Comparison of ENCODE assay signal across 14 cellular contexts in the genomic region with DNA sequence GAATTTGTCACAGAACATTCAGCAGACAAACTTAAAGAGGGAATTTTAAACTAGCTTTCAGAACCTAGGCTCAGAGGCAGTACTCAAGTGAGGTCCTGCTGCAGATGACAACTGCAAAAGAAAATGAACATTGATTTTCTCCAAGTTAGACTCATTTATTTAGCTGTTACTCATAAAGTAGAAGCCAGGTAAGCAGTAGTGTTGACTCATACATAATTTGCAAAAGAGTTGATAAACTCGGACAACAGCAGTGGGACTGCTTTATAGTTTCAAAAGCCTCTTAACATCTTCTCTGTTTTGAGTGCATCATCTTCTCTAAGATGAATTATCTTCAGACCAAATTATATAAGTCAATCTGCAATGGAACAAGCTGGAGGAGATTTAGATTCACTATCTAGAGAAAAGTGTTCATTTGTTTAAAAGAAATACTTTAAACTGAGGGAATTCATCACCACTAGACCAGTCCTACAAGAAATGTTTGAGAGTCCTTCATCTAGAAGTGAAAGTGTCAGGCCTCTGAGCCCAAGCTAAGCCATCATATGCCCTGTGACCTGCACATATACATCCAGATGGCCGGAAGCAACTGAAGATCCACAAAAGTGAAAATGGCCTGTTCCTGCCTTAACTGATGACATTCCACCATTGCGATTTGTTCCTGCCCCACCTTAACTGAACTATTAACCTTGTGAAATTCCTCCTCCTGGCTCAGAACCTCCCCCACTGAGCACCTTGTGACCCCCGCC. TPM values are rescaled to one million over a fixed set of nuclear protein-coding genes. Genes with fewer than 3 reads are reported as not detected.
DNase-seq lines count a peak whose midpoint lies in the region; ATAC-seq and TF ChIP-seq lines count a peak whose summit lies in the region.
"Had no signal": no experiment of that assay in that cellular context is flagged by ENCODE, and none has a peak within 500 bp of the region (broad histone marks: within the 10 kb centered on the region; RNA-seq: fewer than 3 reads in every experiment).

No MANE protein-coding gene starts in this region.

- TF ChIP-seq CTCF in activated B cell treated with CpG ODN at 0.5 μM for 24 hours (IDR thresholded peaks at IDR 0.05) = no peak
- no peak for TF ChIP-seq CTCF in hepatocyte (IDR thresholded peaks at IDR 0.05; ENCODE audit: poor library complexity)

- H3K9me2 ChIP-seq in hepatocyte (replicated peaks; ENCODE audit: insufficient read depth) = no peaks in the 10 kb centered on the region

- no peaks in the 10 kb centered on the region for H4K20me1 ChIP-seq in hepatocyte (ENCODE audit: insufficient read depth, poor library complexity, severe bottlenecking)

- intact Hi-C loops in activated B cell treated with CpG ODN at 0.5 μM for 24 hours (cut with micrococcal nuclease) = loop anchor here (1.0 kb wide), 1 partner anchor 8 kb away; no protein-coding TSS in a partner anchor

- CTCF ChIA-PET in activated B cell treated with CpG ODN at 0.5 μM for 24 hours (lab: Charles Lee) = interaction anchor here (0.7 to 1.2 kb wide), 2 partner anchors 13 to 17 kb away, joined by 3 read pairs; no protein-coding TSS in a partner anchor

- 58% methylated on average over 4 of the region's 4 CpGs for WGBS in hepatocyte (ENCODE audit: low lambda C conversion rate, missing lambda C conversion rate)

- H3K4me3 ChIP-seq in CD4-positive, CD25-positive, alpha-beta regulatory T cell (ENCODE audit: low read depth, low read length) = peak overlapping the region; percentile 54
- H3K4me3 ChIP-seq in GM08714 (ENCODE audit: low read length) = peak overlapping the region; percentile 31; the same call in 1 of the 2 replicates
- H3K4me3 ChIP-seq in hepatocyte = no peak overlapping the region
- H3K4me3 ChIP-seq: esophagus muscularis mucosa had no signal

- peaks cover 34% of the 10 kb centered on the region for H3K27me3 ChIP-seq in CD4-positive, CD25-positive, alpha-beta regulatory T cell (ENCODE audit: control insufficient read depth, insufficient read depth, low read length)
- no peaks in the 10 kb centered on the region for H3K27me3 ChIP-seq in hepatocyte
- H3K27me3 ChIP-seq: BE2C, esophagus muscularis mucosa had no signal

- H2AFZ ChIP-seq in hepatocyte = no peak overlapping the region

- no peaks in the 10 kb centered on the region for H3K79me2 ChIP-seq in hepatocyte

- no peaks in the 10 kb centered on the region for H3K9me3 Mint-ChIP-seq in CD4-positive, CD25-positive, alpha-beta regulatory T cell
- H3K9me3 Mint-ChIP-seq in activated B cell treated with CpG ODN at 0.5 μM for 24 hours (peaks cover 2% of the 10 kb centered on the region), immature natural killer cell (no peaks in the 10 kb centered on the region)

- no peaks in the 10 kb centered on the region for H3K9me3 ChIP-seq in CD4-positive, CD25-positive, alpha-beta regulatory T cell (ENCODE audit: control insufficient read depth in 2 of 2, low read length in 2 of 2)
- no peaks in the 10 kb centered on the region for H3K9me3 ChIP-seq in hepatocyte (ENCODE audit: low read depth)
- H3K9me3 ChIP-seq: BE2C, esophagus muscularis mucosa had no signal

- peaks cover 25% of the 10 kb centered on the region for H3K4me1 ChIP-seq in CD4-positive, CD25-positive, alpha-beta regulatory T cell (ENCODE audit: control insufficient read depth, insufficient read depth, low read length, poor library complexity, severe bottlenecking)
- H3K4me1 ChIP-seq in hepatocyte (ENCODE audit: insufficient read depth) = no peaks in the 10 kb centered on the region
- H3K4me1 ChIP-seq: BE2C, esophagus muscularis mucosa had no signal

- POLR2A ChIA-PET in activated B cell treated with CpG ODN at 0.5 μM for 24 hours (lab: Charles Lee) = interaction anchor here (0.6 to 1.0 kb wide), 2 partner anchors 50 to 161 kb away, joined by 4 to 8 read pairs; a partner anchor contains a TSS

- no peak overlapping the region for H3K27ac ChIP-seq in CD4-positive, CD25-positive, alpha-beta regulatory T cell (ENCODE audit: insufficient read depth, low read length, poor library complexity, severe bottlenecking)
- H3K27ac ChIP-seq in hepatocyte = no peak overlapping the region
- H3K27ac ChIP-seq: esophagus muscularis mucosa had no signal

- no peaks in the 10 kb centered on the region for H3K36me3 ChIP-seq in CD4-positive, CD25-positive, alpha-beta regulatory T cell (ENCODE audit: control insufficient read depth, insufficient read depth, low read length)
- H3K36me3 ChIP-seq in hepatocyte (replicated peaks; ENCODE audit: insufficient read depth, low read depth) = no peaks in the 10 kb centered on the region
- H3K36me3 ChIP-seq: BE2C, esophagus muscularis mucosa had no signal

- H3K36me3 Mint-ChIP-seq in CD4-positive, CD25-positive, alpha-beta regulatory T cell = no peaks in the 10 kb centered on the region
- H3K36me3 Mint-ChIP-seq in activated B cell treated with CpG ODN at 0.5 μM for 24 hours (ENCODE audit: low read depth) = no peaks in the 10 kb centered on the region
- H3K36me3 Mint-ChIP-seq in immature natural killer cell = peaks cover 0 to 16% (median 0%) of the 10 kb centered on the region in 3 donors

- peaks cover 25 to 57% (median 38%) of the 10 kb centered on the region in 4 donors for H3K4me1 Mint-ChIP-seq in CD4-positive, CD25-positive, alpha-beta regulatory T cell
- peaks cover 65% of the 10 kb centered on the region for H3K4me1 Mint-ChIP-seq in activated B cell treated with CpG ODN at 0.5 μM for 24 hours
- peaks cover 55 to 67% of the 10 kb centered on the region in 2 donors for H3K4me1 Mint-ChIP-seq in immature natural killer cell

- no peak overlapping the region for H3K4me2 ChIP-seq in hepatocyte

- peak overlapping the region; percentile 34 to 75 (median 50) for H3K4me3 Mint-ChIP-seq in CD4-positive, CD25-positive, alpha-beta regulatory T cell
- peak overlapping the region; percentile 47 for H3K4me3 Mint-ChIP-seq in activated B cell treated with CpG ODN at 0.5 μM for 24 hours
- H3K4me3 Mint-ChIP-seq in immature natural killer cell = peak overlapping the region; percentile 49 to 70 (median 66)

- no peak for DNase-seq in CD4-positive, CD25-positive, alpha-beta regulatory T cell
- DNase-seq in activated B cell treated with CpG ODN at 0.5 μM for 24 hours (no peak), immature natural killer cell (no peak), NCI-H2107 (lab: John Stamatoyannopoulos, UW) (no peak), hepatocyte (ENCODE audit: low spot score) (no peak)
- DNase-seq in activated effector memory CD4-positive, alpha-beta T cell treated with Interleukin-2 at 50 U/mL for 16 hours = no peak
- DNase-seq: amniotic stem cell, BE2C, cortex of kidney, DND-41, NCI-H510A had no signal

- H3K27ac Mint-ChIP-seq in CD4-positive, CD25-positive, alpha-beta regulatory T cell = peak overlapping the region; percentile 81 to 95 (median 87)
- H3K27ac Mint-ChIP-seq in activated B cell treated with CpG ODN at 0.5 μM for 24 hours (peak overlapping the region; percentile 73), immature natural killer cell (peak overlapping the region in 4 of 6 donors; percentile 47 to 72 (median 64))

- peaks cover 70% of the 10 kb centered on the region for H3K27me3 Mint-ChIP-seq in CD4-positive, CD25-positive, alpha-beta regulatory T cell
- H3K27me3 Mint-ChIP-seq in activated B cell treated with CpG ODN at 0.5 μM for 24 hours (no peaks in the 10 kb centered on the region), immature natural killer cell (ENCODE audit: low read depth in 3 of 3) (peaks cover 0 to 6% (median 6%) of the 10 kb centered on the region in 3 donors)

- no peak for ATAC-seq in CD4-positive, CD25-positive, alpha-beta regulatory T cell (ENCODE audit: low read depth in 2 of 2)
- ATAC-seq in activated B cell treated with CpG ODN at 0.5 μM for 24 hours (ENCODE audit: low read depth) (no peak), HG03442 (IDR thresholded peaks at IDR 0.05; ENCODE audit: unreplicated experiment) (no peak)

RNA-seq across cellular contexts. Expression of a gene that starts 49.5 kb away (rescaled TPM):
- total RNA-seq in CD4-positive, CD25-positive, alpha-beta regulatory T cell = 3.9 TPM
- polyA plus RNA-seq in CD4-positive, CD25-positive, alpha-beta regulatory T cell = 1 to 10 TPM; 5.8 to 8.8 (median 8.1) TPM
- total RNA-seq in activated B cell treated with CpG ODN at 0.5 μM for 24 hours (15.2 and 18.8 TPM in 2 replicates), hepatocyte (13.4 and 15.3 TPM in 2 replicates)
- polyA plus RNA-seq in immature natural killer cell (1 to 10 TPM; 5.8 to 7.8 (median 7.5) TPM), hepatocyte (16.4 and 18.6 TPM in 2 replicates)
